22 cellular contexts compared by ENCODE assay signal in genomic region chr9:132126837-132127236, GRCh38. TPM values are rescaled to one million over a fixed set of nuclear protein-coding genes. Genes with fewer than 3 reads are reported as not detected.
DNase-seq lines count a peak whose midpoint lies in the region; ATAC-seq and TF ChIP-seq lines count a peak whose summit lies in the region.
"Had no signal": no experiment of that assay in that cellular context is flagged by ENCODE, and none has a peak within 500 bp of the region (broad histone marks: within the 10 kb centered on the region; RNA-seq: fewer than 3 reads in every experiment).

No MANE protein-coding gene starts in this region.

- H3K4me3 ChIP-seq in GM23338 = no peak overlapping the region
- H3K4me3 ChIP-seq: GM12878, MG63, SK-N-MC had no signal

- no peaks in the 10 kb centered on the region for H3K79me2 ChIP-seq in GM23338 (replicated peaks; ENCODE audit: insufficient read depth)

- H3K27ac ChIP-seq in GM23338 (ENCODE audit: low read depth) = no peak overlapping the region
- H3K27ac ChIP-seq: SK-N-MC had no signal

- peaks cover 94% of the 10 kb centered on the region for H3K27me3 Mint-ChIP-seq in stimulated activated naive CD8-positive, alpha-beta T cell treated with anti-CD3 and anti-CD28 coated beads, Interleukin-15, amount 100 ng/mL, for 72 hours
- peaks cover 22% of the 10 kb centered on the region for H3K27me3 Mint-ChIP-seq in GM23338 (ENCODE audit: insufficient read depth, low read depth, poor library complexity)

- peak overlapping the region; percentile 72 to 77 for H3K4me3 Mint-ChIP-seq in stimulated activated naive CD8-positive, alpha-beta T cell treated with anti-CD3 and anti-CD28 coated beads, Interleukin-15, amount 100 ng/mL, for 72 hours
- no peak overlapping the region for H3K4me3 Mint-ChIP-seq in GM23338

- peaks cover 31% of the 10 kb centered on the region for H3K4me1 Mint-ChIP-seq in stimulated activated naive CD8-positive, alpha-beta T cell treated with anti-CD3 and anti-CD28 coated beads, Interleukin-15, amount 100 ng/mL, for 72 hours
- H3K4me1 Mint-ChIP-seq in GM23338 = peaks cover 62% of the 10 kb centered on the region

- no peak for ATAC-seq in stimulated activated naive CD8-positive, alpha-beta T cell treated with anti-CD3 and anti-CD28 coated beads, Interleukin-15, amount 100 ng/mL, for 72 hours
- no peak for ATAC-seq in stimulated activated naive CD8-positive, alpha-beta T cell treated with anti-CD3 and anti-CD28 coated beads, Interleukin-15, Interleukin-2, amounts not matched to agents 100 U/mL and 50 U/mL, for 24 hours
- ATAC-seq in GM23338 = no peak
- ATAC-seq: GM12878 had no signal

- TF ChIP-seq CTCF in GM23338 (conservative IDR thresholded peaks at IDR 0.05; ENCODE audit: low read depth in 2 of 2) = no peak

- H3K36me3 ChIP-seq in GM23338 (ENCODE audit: insufficient read depth) = no peaks in the 10 kb centered on the region
- H3K36me3 ChIP-seq: MG63 had no signal

- H3K4me2 ChIP-seq in GM23338 = peak overlapping the region; percentile 70

- H3K27ac Mint-ChIP-seq in stimulated activated naive CD8-positive, alpha-beta T cell treated with anti-CD3 and anti-CD28 coated beads, Interleukin-15, amount 100 ng/mL, for 72 hours = no peak overlapping the region
- H3K27ac Mint-ChIP-seq in GM23338 = no peak overlapping the region
- H3K27ac Mint-ChIP-seq: IgD-negative memory B cell had no signal

- H3K36me3 Mint-ChIP-seq in GM23338 (ENCODE audit: low read depth) = no peaks in the 10 kb centered on the region; the same call in 2 of the 3 replicates
- H3K36me3 Mint-ChIP-seq: IgD-negative memory B cell had no signal

- no peaks in the 10 kb centered on the region for H4K20me1 ChIP-seq in GM23338 (replicated peaks; ENCODE audit: insufficient read depth)

- H3K9me2 ChIP-seq in GM23338 (ENCODE audit: insufficient read depth) = no peaks in the 10 kb centered on the region

- no peak for DNase-seq in stimulated activated naive CD8-positive, alpha-beta T cell treated with anti-CD3 and anti-CD28 coated beads, Interleukin-15, amount 100 ng/mL, for 72 hours
- DNase-seq in stimulated activated naive CD8-positive, alpha-beta T cell treated with anti-CD3 and anti-CD28 coated beads, Interleukin-15, Interleukin-2, amounts not matched to agents 100 U/mL and 50 U/mL, for 24 hours = no peak
- no peak for DNase-seq in GM23338 (ENCODE audit: low spot score)
- DNase-seq in cerebellum (ENCODE audit: low spot score) = peak; percentile 71
- DNase-seq in NCI-H128 (lab: John Stamatoyannopoulos, UW; ENCODE audit: unreplicated experiment) = no peak
- DNase-seq in NCI-H748 treated with DMSO at 0.1 percent for 48 hours (lab: John Stamatoyannopoulos, UW) = no peak
- no peak for DNase-seq in AG08396 (ENCODE audit: low spot score)
- DNase-seq: ACHN, AML-193, Calu3, HCEC 1CT, Kasumi-1, MG63, NCI-H1105, NCI-H187, NCI-H2107, NCI-H510A, NCI-H82, SHP77 had no signal

- no peaks in the 10 kb centered on the region for H3F3A ChIP-seq in GM23338 (replicated peaks; ENCODE audit: low read depth)

- peaks cover 0 to 7% of the 10 kb centered on the region in 2 donors for H3K9me3 Mint-ChIP-seq in stimulated activated naive CD8-positive, alpha-beta T cell treated with anti-CD3 and anti-CD28 coated beads, Interleukin-15, amount 100 ng/mL, for 72 hours
- no peaks in the 10 kb centered on the region for H3K9me3 Mint-ChIP-seq in GM23338

- H3K4me1 ChIP-seq in GM23338 (ENCODE audit: insufficient read depth) = peaks cover 43% of the 10 kb centered on the region

- H3K27me3 ChIP-seq in GM23338 (ENCODE audit: insufficient read depth) = 0 out of 2 replicates have a peak, but pooled peaks cover 7% of the 10 kb centered on the region

- H2AFZ ChIP-seq in GM23338 = peak overlapping the region; percentile 19; the same call in 1 of the 2 replicates

TF ChIP-seq in GM23338, 12 proteins besides CTCF, POLR2A, EP300 and RAD21 (continues in another document):
- TF ChIP-seq NANOG (IDR thresholded peaks at IDR 0.05; ENCODE audit: borderline replicate concordance) (no peak), JUNB (IDR thresholded peaks at IDR 0.05; ENCODE audit: unreplicated experiment) (no peak), ETS1 (IDR thresholded peaks at IDR 0.05) (no peak), CREB1 (CRISPR knock-in tag; IDR thresholded peaks at IDR 0.05; ENCODE audit: low read depth) (no peak), EZH2phosphoT487 (IDR thresholded peaks at IDR 0.05; ENCODE audit: unreplicated experiment) (no peak), STAT1 (IDR thresholded peaks at IDR 0.05; ENCODE audit: unreplicated experiment) (no peak), ZNF114 (CRISPR knock-in tag; IDR thresholded peaks at IDR 0.05) (no peak), EZH2 (IDR thresholded peaks at IDR 0.05; ENCODE audit: low read depth, unreplicated experiment) (no peak), ZNF462 (CRISPR knock-in tag; IDR thresholded peaks at IDR 0.05) (no peak), POLR2AphosphoS5 (IDR thresholded peaks at IDR 0.05; ENCODE audit: low read depth) (no peak), ZNF331 (CRISPR knock-in tag; IDR thresholded peaks at IDR 0.05; ENCODE audit: low read depth) (no peak)

RNA-seq across cellular contexts. Expression of gene NTNG2, which starts 35.0 kb away (rescaled TPM):
- 0.39 and 1.7 TPM in 2 replicates for total RNA-seq in GM23338 (2014; rRNA removed; shearing (Covaris generic))
- polyA plus RNA-seq in GM23338 (2016; fragmentation: Nextera tagmentation; extraction: Ambion mirVana) = 0.42 and 0.99 TPM in 2 replicates
- total RNA-seq in cerebellum = 25.0 TPM
- total RNA-seq: Calu3 had no signal

RNA-seq across cellular contexts. Expression of gene MED27, which starts 47.2 kb away (rescaled TPM):
- total RNA-seq in GM23338 (2014; rRNA removed; shearing (Covaris generic)) = 18.4 and 35.0 TPM in 2 replicates
- 26.0 and 30.6 TPM in 2 replicates for polyA plus RNA-seq in GM23338 (2016; fragmentation: Nextera tagmentation; extraction: Ambion mirVana)
- total RNA-seq in cerebellum = 14.7 TPM
